8 cellular contexts compared by ENCODE assay signal in genomic region chr2:148876190-148876588, GRCh38. TPM values are rescaled to one million over a fixed set of nuclear protein-coding genes. Genes with fewer than 3 reads are reported as not detected.
DNase-seq lines count a peak whose midpoint lies in the region; TF ChIP-seq lines count a peak whose summit lies in the region.

No MANE protein-coding gene starts in this region.

- intact Hi-C loops in activated T-helper 2 cell treated with anti-CD3 and anti-CD28 coated beads, Interferon-gamma antibody, Interleukin-2, Interleukin-4, amounts not matched to agents 10 μg/mL and 5 μg/mL and 100 μg/mL, durations not matched to agents 14 hours and 24 hours and 36 hours (cut with micrococcal nuclease), result loop anchor here (5.0 kb wide), 2 partner anchors 126 to 354 kb away; no protein-coding TSS in a partner anchor

- peaks cover 3% of the 10 kb centered on the region; the same call in 1 of the 2 replicates for H3K4me1 ChIP-seq in HAP-1
- no peaks in the 10 kb centered on the region for H3K4me1 ChIP-seq in thymus (ENCODE audit: control insufficient read depth, insufficient read depth, low read length)

- H3K27me3 ChIP-seq in HAP-1 (ENCODE audit: low read depth) (no peaks in the 10 kb centered on the region), thymus (ENCODE audit: control insufficient read depth, insufficient read depth) (peaks cover 34% of the 10 kb centered on the region)

- H3K9me3 ChIP-seq in HAP-1, result peaks cover 5% of the 10 kb centered on the region; the same call in 1 of the 2 replicates
- H3K9me3 ChIP-seq in thymus (ENCODE audit: control insufficient read depth), result no peaks in the 10 kb centered on the region

- peak overlapping the region; percentile 52 for H3K4me3 ChIP-seq in HAP-1
- peak overlapping the region; percentile 51 for H3K4me3 ChIP-seq in thymus (ENCODE audit: low read length)

- H3K36me3 Mint-ChIP-seq in activated T-helper 2 cell treated with anti-CD3 and anti-CD28 coated beads, Interferon-gamma antibody, Interleukin-2, Interleukin-4, amounts not matched to agents 10 μg/mL and 5 μg/mL and 100 μg/mL, durations not matched to agents 14 hours and 24 hours and 36 hours (ENCODE audit: low read depth), result peaks cover 9% of the 10 kb centered on the region

- peaks cover 6% of the 10 kb centered on the region for H3K9me3 Mint-ChIP-seq in activated T-helper 2 cell treated with anti-CD3 and anti-CD28 coated beads, Interferon-gamma antibody, Interleukin-2, Interleukin-4, amounts not matched to agents 10 μg/mL and 5 μg/mL and 100 μg/mL, durations not matched to agents 14 hours and 24 hours and 36 hours

- 7% methylated on average over 26 of the region's 26 CpGs for WGBS in thymus

- peaks cover 10% of the 10 kb centered on the region for H3K4me1 Mint-ChIP-seq in activated T-helper 2 cell treated with anti-CD3 and anti-CD28 coated beads, Interferon-gamma antibody, Interleukin-2, Interleukin-4, amounts not matched to agents 10 μg/mL and 5 μg/mL and 100 μg/mL, durations not matched to agents 14 hours and 24 hours and 36 hours (ENCODE audit: low read depth)

- no peak for TF ChIP-seq CTCF in 22Rv1 (IDR thresholded peaks at IDR 0.05)

- H3K27me3 Mint-ChIP-seq in activated T-helper 2 cell treated with anti-CD3 and anti-CD28 coated beads, Interferon-gamma antibody, Interleukin-2, Interleukin-4, amounts not matched to agents 10 μg/mL and 5 μg/mL and 100 μg/mL, durations not matched to agents 14 hours and 24 hours and 36 hours (ENCODE audit: low read depth), result peaks cover 17% of the 10 kb centered on the region

- DNase-seq in HAP-1 (ENCODE audit: low spot score in 2 of 2) (peak; percentile 14 to 61), medulla oblongata (ENCODE audit: extremely low spot score) (peak; percentile 18), globus pallidus (ENCODE audit: low spot score) (no peak), cortex of kidney (lab: John Stamatoyannopoulos, UW) (no peak), mucosa of gallbladder (ENCODE audit: low spot score) (no peak)
- no peak for DNase-seq in activated T-helper 2 cell treated with anti-CD3 and anti-CD28 coated beads, Interferon-gamma antibody, Interleukin-2, Interleukin-4, amounts not matched to agents 10 μg/mL and 5 μg/mL and 100 μg/mL, durations not matched to agents 14 hours and 24 hours and 36 hours (ENCODE audit: low spot score)

- H3K27ac ChIP-seq in 22Rv1 (peak overlapping the region; percentile 48), thymus (ENCODE audit: low read depth) (no peak overlapping the region)

- H3K36me3 ChIP-seq in HAP-1 (replicated peaks), result 0 out of 2 replicates have a peak, but pooled peaks cover 3% of the 10 kb centered on the region
- H3K36me3 ChIP-seq in thymus (ENCODE audit: control insufficient read depth, insufficient read depth), result no peaks in the 10 kb centered on the region

- H3K27ac Mint-ChIP-seq in activated T-helper 2 cell treated with anti-CD3 and anti-CD28 coated beads, Interferon-gamma antibody, Interleukin-2, Interleukin-4, amounts not matched to agents 10 μg/mL and 5 μg/mL and 100 μg/mL, durations not matched to agents 14 hours and 24 hours and 36 hours, result peak overlapping the region; percentile 49

- H3K4me3 Mint-ChIP-seq in activated T-helper 2 cell treated with anti-CD3 and anti-CD28 coated beads, Interferon-gamma antibody, Interleukin-2, Interleukin-4, amounts not matched to agents 10 μg/mL and 5 μg/mL and 100 μg/mL, durations not matched to agents 14 hours and 24 hours and 36 hours (ENCODE audit: low read depth), result peak overlapping the region; percentile 84

- in situ Hi-C loops in HAP-1 (cut with MboI; ENCODE audit: low sequenced_read_pairs), result no loop called here

RNA-seq across cellular contexts. Expression of gene KIF5C, which starts 1.2 kb away (rescaled TPM):
- total RNA-seq in activated T-helper 2 cell treated with anti-CD3 and anti-CD28 coated beads, Interferon-gamma antibody, Interleukin-2, Interleukin-4, amounts not matched to agents 10 μg/mL and 5 μg/mL and 100 μg/mL, durations not matched to agents 14 hours and 24 hours and 36 hours, result 12.9 and 17.3 TPM in 2 replicates
- polyA plus RNA-seq in thymus, result 1.4 TPM
- 3.5 TPM for total RNA-seq in mucosa of gallbladder

Comparison
In these comparisons a context has a peak if more than half of its experiments do, and no peak if none do; other contexts are left out.
1. DNase-seq: peak in HAP-1 (2 of 2) and medulla oblongata (single experiment); none in activated T-helper 2 cell treated with anti-CD3 and anti-CD28 coated beads, Interferon-gamma antibody, Interleukin-2, Interleukin-4, amounts not matched to agents 10 μg/mL and 5 μg/mL and 100 μg/mL, durations not matched to agents 14 hours and 24 hours and 36 hours (single experiment), globus pallidus (single experiment), cortex of kidney (single experiment) and mucosa of gallbladder (single experiment).